Comparison of ENCODE assay signal across 23 cellular contexts in genomic region chr11:70544067-70544773, GRCh38.
"Had no signal": no experiment of that assay in that cellular context is flagged by ENCODE, and none has a peak within 500 bp of the region (broad histone marks: within the 10 kb centered on the region; RNA-seq: fewer than 3 reads in every experiment).

No MANE protein-coding gene starts in this region.

- H3K4me1 Mint-ChIP-seq: activated naive CD8-positive, alpha-beta T cell treated with anti-CD3 and anti-CD28 coated beads for 36 hours; naive B cell; stimulated activated memory B cell treated with anti-CD40 and anti-IgM and Interleukin-4, amounts not matched to agents 10 μg/mL and 1 μg/mL and 100 μg/mL, for 72 hours had no signal

- H3K27me3 ChIP-seq: breast epithelium, neutrophil, pancreas, transverse colon, uterus had no signal

- FAIRE-seq: islet of Langerhans, pancreas, TTC549 had no signal

- H3K4me3 Mint-ChIP-seq: activated naive CD8-positive, alpha-beta T cell treated with anti-CD3 and anti-CD28 coated beads for 36 hours; naive B cell; stimulated activated memory B cell treated with anti-CD40 and anti-IgM and Interleukin-4, amounts not matched to agents 10 μg/mL and 1 μg/mL and 100 μg/mL, for 72 hours had no signal

- ATAC-seq: heart left ventricle; left cardiac atrium; mucosa of descending colon; pancreas; right cardiac atrium; stimulated activated memory B cell treated with anti-CD40 and anti-IgM and Interleukin-4, amounts not matched to agents 10 μg/mL and 1 μg/mL and 100 μg/mL, for 72 hours had no signal

- H3K36me3 Mint-ChIP-seq: activated naive CD8-positive, alpha-beta T cell treated with anti-CD3 and anti-CD28 coated beads for 36 hours; naive B cell; stimulated activated memory B cell treated with anti-CD40 and anti-IgM and Interleukin-4, amounts not matched to agents 10 μg/mL and 1 μg/mL and 100 μg/mL, for 72 hours had no signal

- H3K9me3 Mint-ChIP-seq: activated naive CD8-positive, alpha-beta T cell treated with anti-CD3 and anti-CD28 coated beads for 36 hours; activated T-helper 2 cell treated with anti-CD3 and anti-CD28 coated beads, Interferon-gamma antibody, Interleukin-2, Interleukin-4, amounts not matched to agents 10 μg/mL and 5 μg/mL and 100 μg/mL, durations not matched to agents 14 hours and 24 hours and 36 hours had no signal

- H3K27ac ChIP-seq: breast epithelium, coronary artery, heart left ventricle, neutrophil, pancreas, skin epidermis, transverse colon, uterus had no signal

- H3K27ac Mint-ChIP-seq: activated naive CD8-positive, alpha-beta T cell treated with anti-CD3 and anti-CD28 coated beads for 36 hours; activated T-helper 2 cell treated with anti-CD3 and anti-CD28 coated beads, Interferon-gamma antibody, Interleukin-2, Interleukin-4, amounts not matched to agents 10 μg/mL and 5 μg/mL and 100 μg/mL, durations not matched to agents 14 hours and 24 hours and 36 hours; naive B cell; stimulated activated memory B cell treated with anti-CD40 and anti-IgM and Interleukin-4, amounts not matched to agents 10 μg/mL and 1 μg/mL and 100 μg/mL, for 72 hours had no signal

- DNase-seq: activated CD4-positive, CD25-positive, alpha-beta regulatory T cell treated with anti-CD3 and anti-CD28 coated beads, Interleukin-2, amount 50 U/mL, for 72 hours; activated naive CD4-positive, alpha-beta T cell treated with Interleukin-2 at 50 U/mL for 16 hours; activated naive CD8-positive, alpha-beta T cell treated with anti-CD3 and anti-CD28 coated beads for 36 hours; activated T-cell treated with anti-CD3 and anti-CD28 coated beads, Interleukin-2, amount 50 U/mL, for 1 hour; left cardiac atrium; mucosa of descending colon; naive B cell; right cardiac atrium; stimulated activated CD4-positive, alpha-beta T cell treated with anti-CD3 and anti-CD28 coated beads, Interleukin-15, amount 100 ng/mL, for 24 hours; T-helper 1 cell; transverse colon; uterus had no signal

- H3K27me3 Mint-ChIP-seq: activated naive CD8-positive, alpha-beta T cell treated with anti-CD3 and anti-CD28 coated beads for 36 hours had no signal

- H3K4me3 ChIP-seq: breast epithelium, coronary artery, heart left ventricle, mucosa of descending colon, pancreas, skin epidermis, transverse colon, uterus had no signal

- H3K4me1 ChIP-seq: breast epithelium, pancreas, transverse colon, uterus had no signal

- H3K36me3 ChIP-seq: breast epithelium, heart left ventricle, neutrophil, pancreas, transverse colon, uterus, WERI-Rb-1 had no signal

- H3K9me3 ChIP-seq: mucosa of descending colon, neutrophil, pancreas, transverse colon, uterus had no signal
